In genomic region chr3:9896755-9897407, GRCh38 we compare ENCODE assay signal across 7 cellular contexts. TPM values are rescaled to one million over a fixed set of nuclear protein-coding genes. Genes with fewer than 3 reads are reported as not detected.
A peak's percentile ranks its signal among the peaks of the same experiment; 100 is the strongest.
DNase-seq lines count a peak whose midpoint lies in the region; ATAC-seq and TF ChIP-seq lines count a peak whose summit lies in the region.
"Not testable (repeated sequence)": the region's sequence is repeated elsewhere in the genome, so short reads cannot be mapped to it uniquely, and the experiment has no call there.
"Had no signal": no experiment of that assay in that cellular context is flagged by ENCODE, and none has a peak within 500 bp of the region (broad histone marks: within the 10 kb centered on the region; RNA-seq: fewer than 3 reads in every experiment).

No MANE protein-coding gene starts in this region.

- TF ChIP-seq POLR2A in breast epithelium (IDR thresholded peaks at IDR 0.05) = not testable (repeated sequence)

- H3K4me3 ChIP-seq in breast epithelium = not testable (repeated sequence)

- peak overlapping the region; percentile 62 to 79 for H3K27ac ChIP-seq in breast epithelium

- not testable (repeated sequence) for H3K36me3 ChIP-seq in breast epithelium

- H3K4me3 Mint-ChIP-seq in HFFc6; T-helper 17 cell; osteocyte (ENCODE audit: unreplicated experiment): not testable (repeated sequence)

- not testable (repeated sequence) for DNase-seq in HFFc6; T-helper 17 cell; breast epithelium (ENCODE audit: low spot score in 2 of 2); osteocyte (ENCODE audit: extremely low spot score, unreplicated experiment)
- peak; percentile 58 for DNase-seq in iris pigment epithelial cell (ENCODE audit: low read depth)

- not testable (repeated sequence) for H3K4me1 ChIP-seq in breast epithelium

- peaks cover 37% of the 10 kb centered on the region for H3K36me3 Mint-ChIP-seq in HFFc6 (ENCODE audit: low read depth)
- H3K36me3 Mint-ChIP-seq in T-helper 17 cell (ENCODE audit: low read depth) = not testable (repeated sequence)
- peaks cover 21% of the 10 kb centered on the region for H3K36me3 Mint-ChIP-seq in osteocyte (ENCODE audit: unreplicated experiment)

- intact Hi-C loops in breast epithelium (cut with DNase I; ENCODE audit: low total_unique reads) = not testable (repeated sequence)

- TF ChIP-seq CTCF in HFFc6 (IDR thresholded peaks at IDR 0.05); breast epithelium (IDR thresholded peaks at IDR 0.05); osteocyte (IDR thresholded peaks at IDR 0.05): not testable (repeated sequence)

- H3K27me3 Mint-ChIP-seq in HFFc6 (ENCODE audit: insufficient read depth); T-helper 17 cell; osteocyte (ENCODE audit: unreplicated experiment): not testable (repeated sequence)

- H3K9me3 Mint-ChIP-seq in HFFc6; osteocyte (ENCODE audit: unreplicated experiment): not testable (repeated sequence)

- H3K4me1 Mint-ChIP-seq in HFFc6 (ENCODE audit: low read depth) = peaks cover 63% of the 10 kb centered on the region
- H3K4me1 Mint-ChIP-seq in T-helper 17 cell = peaks cover 44% of the 10 kb centered on the region
- H3K4me1 Mint-ChIP-seq in osteocyte (ENCODE audit: unreplicated experiment) = peaks cover 39% of the 10 kb centered on the region

- H3K27me3 ChIP-seq in breast epithelium = not testable (repeated sequence)

- not testable (repeated sequence) for ATAC-seq in T-helper 17 cell

- H3K9me3 ChIP-seq in T-helper 17 cell (ENCODE audit: control insufficient read depth, low read length, poor library complexity, severe bottlenecking); breast epithelium: not testable (repeated sequence)

- H3K27ac Mint-ChIP-seq in HFFc6 (peak overlapping the region; percentile 13; the same call in 1 of the 2 replicates), T-helper 17 cell (peak overlapping the region; percentile 14), osteocyte (ENCODE audit: unreplicated experiment) (peak overlapping the region; percentile 38)

RNA-seq across cellular contexts. Expression of gene IL17RE, which starts 5.8 kb away (rescaled TPM):
- total RNA-seq in HFFc6 (2021; fragmentation: NEBNext Ultra II Directional; extraction: Animal tissue kit (Norgen Biotek cat#: 25700)) = under 1 TPM; 0.51 to 0.80 (median 0.65) TPM
- total RNA-seq in T-helper 17 cell = 10 to 100 TPM; 10.1 to 12.4 TPM
- 10 to 100 TPM; 11.5 to 22.0 (median 11.7) TPM for total RNA-seq in breast epithelium
- 0.89 and 1.4 TPM in 2 replicates for total RNA-seq in osteocyte

RNA-seq across cellular contexts. Expression of gene JAGN1, which starts 6.5 kb away (rescaled TPM):
- total RNA-seq in HFFc6 (2021; fragmentation: NEBNext Ultra II Directional; extraction: Animal tissue kit (Norgen Biotek cat#: 25700)) = 10 to 100 TPM; 23.9 to 28.7 (median 26.5) TPM
- total RNA-seq in T-helper 17 cell = 10 to 100 TPM; 15.4 to 17.8 TPM
- 10 to 100 TPM; 34.1 to 73.1 (median 56.5) TPM for total RNA-seq in breast epithelium
- 28.5 and 31.5 TPM in 2 replicates for total RNA-seq in osteocyte

RNA-seq across cellular contexts. Expression of gene CIDEC, which starts 16.8 kb away (rescaled TPM):
- total RNA-seq in HFFc6 (2021; fragmentation: NEBNext Ultra II Directional; extraction: Animal tissue kit (Norgen Biotek cat#: 25700)) = not detected
- total RNA-seq in T-helper 17 cell = not detected
- 1,000 to 10,000 TPM in 1 of 3 donors, 100 to 1,000 TPM in 1, 10 to 100 TPM in 1; 92.3 to 1,697 (median 153) TPM for total RNA-seq in breast epithelium
- not detected in 2 replicates for total RNA-seq in osteocyte
- total RNA-seq: T-helper 2 cell treated with Interferon-gamma antibody and Interleukin-4, amounts not matched to agents 100 ng/mL and 5 ng/mL, for 36 hours; temporal lobe had no signal

RNA-seq across cellular contexts. Expression of gene IL17RC, which starts 20.0 kb away (rescaled TPM):
- 10 to 100 TPM; 26.3 to 33.6 (median 29.6) TPM for total RNA-seq in HFFc6 (2021; fragmentation: NEBNext Ultra II Directional; extraction: Animal tissue kit (Norgen Biotek cat#: 25700))
- total RNA-seq in T-helper 17 cell = under 1 TPM; 0.47 to 0.92 TPM
- total RNA-seq in breast epithelium = 100 to 1,000 TPM in 1 of 3 donors, 10 to 100 TPM in 2; 59.6 to 119 (median 90.6) TPM
- 36.5 and 36.6 TPM in 2 replicates for total RNA-seq in osteocyte

RNA-seq across cellular contexts. Expression of gene CRELD1, which starts 36.8 kb away (rescaled TPM):
- 10 to 100 TPM; 11.3 to 22.6 (median 12.4) TPM for total RNA-seq in HFFc6 (2021; fragmentation: NEBNext Ultra II Directional; extraction: Animal tissue kit (Norgen Biotek cat#: 25700))
- total RNA-seq in T-helper 17 cell (10 to 100 TPM; 15.5 to 20.0 TPM), breast epithelium (10 to 100 TPM; 33.6 to 52.4 (median 44.6) TPM), osteocyte (24.8 and 25.3 TPM in 2 replicates)

Comparison
In these comparisons a context has a peak if more than half of its experiments do, and no peak if none do; other contexts are left out.
1. RNA of gene CIDEC, which starts 16.8 kb away (total RNA-seq): 92.3 to 1,697 TPM in breast epithelium; not detected in HFFc6, not detected in T-helper 17 cell and not detected in osteocyte; every median in the first group is over 10 times any median in the second.
2. Peak in every context shown above with its lines, with median percentiles within 50 percentile points of each other: H3K27ac Mint-ChIP-seq.